Comparison of ENCODE assay signal across 1 cellular context in the genomic region with DNA sequence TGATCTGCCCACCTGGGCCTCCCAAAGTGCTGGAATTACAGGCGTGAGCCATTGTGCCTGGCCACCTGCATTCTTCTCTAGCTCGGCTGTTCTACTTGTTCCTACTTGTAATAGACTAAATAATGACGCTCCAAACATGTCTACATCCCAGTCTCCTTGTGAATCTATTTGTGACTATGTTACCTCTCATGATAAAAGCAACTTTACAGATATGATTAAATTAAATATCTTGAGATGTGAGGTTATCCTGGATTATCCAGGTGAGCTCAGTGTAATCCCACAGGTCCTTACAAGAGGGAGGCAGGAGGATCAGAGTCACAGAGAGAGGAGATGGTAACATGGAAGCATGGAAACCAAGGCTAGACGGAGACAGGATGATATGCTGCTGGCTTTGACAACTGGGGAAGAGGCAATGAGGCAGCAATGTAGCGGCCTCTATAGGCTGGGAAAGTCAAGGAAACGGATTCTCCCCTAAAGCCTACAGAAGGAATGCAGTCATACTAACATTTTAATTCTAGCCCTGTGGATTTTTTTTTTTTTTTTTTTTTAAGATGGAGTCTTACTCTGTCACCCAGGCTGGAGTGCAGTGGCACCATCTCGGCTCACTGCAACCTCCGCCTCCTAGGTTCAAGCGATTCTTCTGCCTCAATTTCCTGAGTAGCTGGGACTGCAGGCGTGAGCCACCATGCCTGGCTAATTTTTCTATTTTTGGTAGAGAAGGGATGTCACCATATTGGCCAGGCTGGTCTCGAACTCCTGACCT.
TF ChIP-seq lines count a peak whose summit lies in the region.

No MANE protein-coding gene starts in this region.

TF ChIP-seq in HCT116, 20 proteins besides CTCF, POLR2A, EP300 and RAD21:
- TF ChIP-seq ZNF274 (IDR thresholded peaks at IDR 0.05; ENCODE audit: low read depth, low read length) (no peak), CBX3 (IDR thresholded peaks at IDR 0.05; ENCODE audit: low read depth) (peak; percentile 44; the same call in 1 of the 2 replicates), ELF1 (IDR thresholded peaks at IDR 0.05; ENCODE audit: borderline replicate concordance, low read depth) (no peak), SRF (IDR thresholded peaks at IDR 0.05; ENCODE audit: low read depth) (no peak)
- TF ChIP-seq, protein P1, sequence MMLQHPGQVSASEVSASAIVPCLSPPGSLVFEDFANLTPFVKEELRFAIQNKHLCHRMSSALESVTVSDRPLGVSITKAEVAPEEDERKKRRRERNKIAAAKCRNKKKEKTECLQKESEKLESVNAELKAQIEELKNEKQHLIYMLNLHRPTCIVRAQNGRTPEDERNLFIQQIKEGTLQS (IDR thresholded peaks at IDR 0.05), result no peak
